In the genomic region with DNA sequence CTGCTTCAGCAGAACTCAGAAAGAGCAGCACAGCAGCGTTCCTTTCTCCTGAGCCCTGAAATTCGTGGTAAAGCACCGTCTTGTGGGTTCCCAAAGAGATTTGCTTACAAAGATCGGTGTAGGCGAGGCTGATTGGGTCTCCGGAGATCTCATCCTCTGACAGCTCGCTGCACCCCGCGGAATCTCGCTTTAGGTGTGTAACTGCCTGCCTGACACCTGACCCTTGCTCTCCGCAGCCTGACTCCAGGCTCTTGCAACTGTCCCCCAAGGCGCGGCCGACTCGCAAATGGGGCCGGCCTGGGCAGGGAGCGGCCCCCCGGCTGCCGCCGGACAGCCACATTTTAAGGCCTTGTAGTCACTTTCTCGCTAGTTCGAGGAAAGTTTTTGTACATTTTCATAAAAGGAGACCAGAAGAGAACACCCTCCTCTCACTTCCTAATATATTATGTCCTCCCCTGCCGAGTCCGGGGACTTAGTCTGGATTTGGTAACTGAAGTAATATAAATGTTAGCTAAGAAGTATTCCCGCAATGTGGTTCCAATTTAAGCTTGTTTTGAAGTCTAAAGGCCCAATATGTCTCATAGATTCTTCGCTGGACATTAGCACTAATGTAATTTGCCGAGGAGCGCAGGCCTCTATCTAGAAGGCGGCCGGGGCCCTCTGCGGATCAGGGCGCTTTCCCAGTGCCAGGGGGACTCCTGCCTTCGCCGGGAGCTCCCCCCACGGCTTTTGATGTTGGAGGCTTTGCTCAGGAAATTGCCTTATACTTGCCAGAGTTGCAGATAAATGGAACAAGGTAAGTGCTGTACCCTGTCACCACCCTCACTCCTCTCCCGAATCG, we compare ENCODE assay signal across 12 cellular contexts.
A peak's percentile ranks its signal among the peaks of the same experiment; 100 is the strongest.
DNase-seq lines count a peak whose midpoint lies in the region; ATAC-seq and TF ChIP-seq lines count a peak whose summit lies in the region.
"Had no signal": no experiment of that assay in that cellular context is flagged by ENCODE, and none has a peak within 500 bp of the region (broad histone marks: within the 10 kb centered on the region; RNA-seq: fewer than 3 reads in every experiment).

No MANE protein-coding gene starts in this region.

- H3K4me2 ChIP-seq in hepatocyte (peak overlapping the region; percentile 78), trophoblast cell (ENCODE audit: low read length) (peak overlapping the region; percentile 65)

- peak; percentile 4 for DNase-seq in AG09319 (ENCODE audit: extremely low read depth, low read depth)
- DNase-seq in hepatocyte (ENCODE audit: low spot score): peak; percentile 14
- DNase-seq in trophoblast cell: no peak
- DNase-seq in DMS114 treated with DMSO at 0.1 percent for 48 hours (lab: John Stamatoyannopoulos, UW; ENCODE audit: unreplicated experiment): no peak
- DNase-seq in NCI-H748 (lab: John Stamatoyannopoulos, UW; ENCODE audit: unreplicated experiment): no peak
- DNase-seq in activated CD4-positive, alpha-beta memory T cell treated with anti-CD3 and anti-CD28 coated beads, Interleukin-2, amount 10 ng/mL, durations not matched to agents 7 days and 5 days: no peak
- no peak for DNase-seq in NCI-H526 treated with DMSO at 0.1 percent for 48 hours (lab: John Stamatoyannopoulos, UW)
- DNase-seq: activated CD8-positive, alpha-beta memory T cell treated with anti-CD3 and anti-CD28 coated beads, Interleukin-2, amount 50 U/mL, for 4 hours; NCI-H510A; small intestine had no signal

- peak overlapping the region; percentile 47 for H3K4me3 Mint-ChIP-seq in activated T-helper 17 cell treated with anti-CD3 and anti-CD28 coated beads, Interleukin-2, amount 50 U/mL, for 72 hours
- H3K4me3 Mint-ChIP-seq in activated CD4-positive, alpha-beta memory T cell treated with anti-CD3 and anti-CD28 coated beads, Interleukin-2, amount 10 ng/mL, durations not matched to agents 7 days and 5 days: no peak overlapping the region

- no peak overlapping the region for H2AK5ac ChIP-seq in trophoblast cell (ENCODE audit: low read length)

- POLR2A ChIA-PET in activated CD4-positive, alpha-beta memory T cell treated with anti-CD3 and anti-CD28 coated beads, Interleukin-2, amount 10 ng/mL, durations not matched to agents 7 days and 5 days (lab: Charles Lee): no interaction called here

- H3K9me3 Mint-ChIP-seq in activated T-helper 17 cell treated with anti-CD3 and anti-CD28 coated beads, Interleukin-2, amount 50 U/mL, for 72 hours: no peaks in the 10 kb centered on the region
- H3K9me3 Mint-ChIP-seq in activated CD4-positive, alpha-beta memory T cell treated with anti-CD3 and anti-CD28 coated beads, Interleukin-2, amount 10 ng/mL, durations not matched to agents 7 days and 5 days: no peaks in the 10 kb centered on the region

- 34% methylated on average over 37 of the region's 37 CpGs for WGBS in hepatocyte (ENCODE audit: low lambda C conversion rate, missing lambda C conversion rate)
- no CpG with 5 or more reads among the region's 37 CpGs for WGBS in trophoblast cell (ENCODE audit: extremely low coverage, insufficient coverage, insufficient read length)

- H3K27ac ChIP-seq in hepatocyte (peak overlapping the region; percentile 31), trophoblast cell (ENCODE audit: low read depth, low read length) (no peak overlapping the region)

- no peak overlapping the region for H3K18ac ChIP-seq in trophoblast cell (ENCODE audit: low read length)

- H4K12ac ChIP-seq in trophoblast cell (ENCODE audit: low read depth, low read length): no peak overlapping the region

- no peak overlapping the region for H4K8ac ChIP-seq in trophoblast cell (ENCODE audit: low read depth, low read length)

- TF ChIP-seq CTCF in AG09319 (IDR thresholded peaks at IDR 0.05; ENCODE audit: low read depth, low read length): no peak
- TF ChIP-seq CTCF in hepatocyte (IDR thresholded peaks at IDR 0.05; ENCODE audit: poor library complexity): no peak

- H3K79me2 ChIP-seq in hepatocyte (no peaks in the 10 kb centered on the region), trophoblast cell (ENCODE audit: control insufficient read depth, insufficient read depth, low read length, poor library complexity) (no peaks in the 10 kb centered on the region)

- no peaks in the 10 kb centered on the region for H3K9me3 ChIP-seq in hepatocyte (ENCODE audit: low read depth)
- H3K9me3 ChIP-seq in trophoblast cell (ENCODE audit: insufficient read depth, low read depth, low read length): no peaks in the 10 kb centered on the region

- H3K4me1 Mint-ChIP-seq in activated T-helper 17 cell treated with anti-CD3 and anti-CD28 coated beads, Interleukin-2, amount 50 U/mL, for 72 hours: peaks cover 5% of the 10 kb centered on the region
- peaks cover 4% of the 10 kb centered on the region for H3K4me1 Mint-ChIP-seq in activated CD4-positive, alpha-beta memory T cell treated with anti-CD3 and anti-CD28 coated beads, Interleukin-2, amount 10 ng/mL, durations not matched to agents 7 days and 5 days

- no peaks in the 10 kb centered on the region for H3K79me1 ChIP-seq in trophoblast cell (ENCODE audit: low read length)

- no peak overlapping the region for H4K91ac ChIP-seq in trophoblast cell (ENCODE audit: low read depth, low read length)

- H3K36me3 ChIP-seq in hepatocyte (replicated peaks; ENCODE audit: insufficient read depth, low read depth) (no peaks in the 10 kb centered on the region), trophoblast cell (ENCODE audit: control insufficient read depth in 1 of 2, insufficient read depth in 2 of 2, low read length in 2 of 2) (no peaks in the 10 kb centered on the region)

- no peak overlapping the region for H3K4me3 ChIP-seq in hepatocyte
- H3K4me3 ChIP-seq in trophoblast cell (ENCODE audit: low read depth, low read length): no peak overlapping the region

- H3K4me1 ChIP-seq in hepatocyte (ENCODE audit: insufficient read depth) (peaks cover 21% of the 10 kb centered on the region), trophoblast cell (ENCODE audit: control insufficient read depth in 1 of 2, insufficient read depth in 2 of 2, low read length in 2 of 2) (peaks cover 7 to 9% of the 10 kb centered on the region in 2 experiments)

- H2BK5ac ChIP-seq in trophoblast cell (ENCODE audit: low read depth, low read length, poor library complexity): no peak overlapping the region

- H2AFZ ChIP-seq in hepatocyte (peak overlapping the region; percentile 59), trophoblast cell (ENCODE audit: insufficient read depth, low read length, poor library complexity) (no peak overlapping the region)

- no peak overlapping the region for H3K23ac ChIP-seq in trophoblast cell (ENCODE audit: low read length)

- no peak overlapping the region for H2BK120ac ChIP-seq in trophoblast cell (ENCODE audit: insufficient read depth, low read length, poor library complexity)

- no peaks in the 10 kb centered on the region for H4K20me1 ChIP-seq in hepatocyte (ENCODE audit: insufficient read depth, poor library complexity, severe bottlenecking)

- no peak for ATAC-seq in activated T-helper 17 cell treated with anti-CD3 and anti-CD28 coated beads, Interleukin-2, amount 50 U/mL, for 72 hours (replicated peaks)
- ATAC-seq: stimulated activated memory B cell treated with anti-CD40 and anti-IgM and Interleukin-4, amounts not matched to agents 10 μg/mL and 1 μg/mL and 100 μg/mL, for 72 hours had no signal

- no peaks in the 10 kb centered on the region for H3K36me3 Mint-ChIP-seq in activated T-helper 17 cell treated with anti-CD3 and anti-CD28 coated beads, Interleukin-2, amount 50 U/mL, for 72 hours (ENCODE audit: low read depth)
- no peaks in the 10 kb centered on the region for H3K36me3 Mint-ChIP-seq in activated CD4-positive, alpha-beta memory T cell treated with anti-CD3 and anti-CD28 coated beads, Interleukin-2, amount 10 ng/mL, durations not matched to agents 7 days and 5 days (ENCODE audit: low read depth)
- H3K36me3 Mint-ChIP-seq: stimulated activated memory B cell treated with anti-CD40 and anti-IgM and Interleukin-4, amounts not matched to agents 10 μg/mL and 1 μg/mL and 100 μg/mL, for 72 hours had no signal

- H3K9ac ChIP-seq in trophoblast cell (ENCODE audit: low read length): no peak overlapping the region

- H3K14ac ChIP-seq in trophoblast cell (ENCODE audit: low read length): no peak overlapping the region

- H3K4ac ChIP-seq in trophoblast cell (ENCODE audit: low read depth, low read length): no peak overlapping the region

- no peaks in the 10 kb centered on the region for H3K9me2 ChIP-seq in hepatocyte (replicated peaks; ENCODE audit: insufficient read depth)

- H3K27me3 ChIP-seq in hepatocyte: peaks cover 4% of the 10 kb centered on the region
- peaks cover 23% of the 10 kb centered on the region for H3K27me3 ChIP-seq in trophoblast cell (ENCODE audit: insufficient read depth, low read length)

- no peak overlapping the region for H3K27ac Mint-ChIP-seq in activated T-helper 17 cell treated with anti-CD3 and anti-CD28 coated beads, Interleukin-2, amount 50 U/mL, for 72 hours
- no peak overlapping the region for H3K27ac Mint-ChIP-seq in activated CD4-positive, alpha-beta memory T cell treated with anti-CD3 and anti-CD28 coated beads, Interleukin-2, amount 10 ng/mL, durations not matched to agents 7 days and 5 days
- H3K27ac Mint-ChIP-seq: stimulated activated memory B cell treated with anti-CD40 and anti-IgM and Interleukin-4, amounts not matched to agents 10 μg/mL and 1 μg/mL and 100 μg/mL, for 72 hours had no signal

- CTCF ChIA-PET in activated CD4-positive, alpha-beta memory T cell treated with anti-CD3 and anti-CD28 coated beads, Interleukin-2, amount 10 ng/mL, durations not matched to agents 7 days and 5 days (lab: Charles Lee): interaction anchor here (1.0 kb wide), 2 partner anchors 44 to 158 kb away, joined by 3 read pairs; no protein-coding TSS in a partner anchor

- H2BK12ac ChIP-seq in trophoblast cell (ENCODE audit: low read length): no peak overlapping the region

- H3K27me3 Mint-ChIP-seq in activated T-helper 17 cell treated with anti-CD3 and anti-CD28 coated beads, Interleukin-2, amount 50 U/mL, for 72 hours: peaks cover 62% of the 10 kb centered on the region
- H3K27me3 Mint-ChIP-seq in activated CD4-positive, alpha-beta memory T cell treated with anti-CD3 and anti-CD28 coated beads, Interleukin-2, amount 10 ng/mL, durations not matched to agents 7 days and 5 days: peaks cover 65% of the 10 kb centered on the region

Comparison
In these comparisons a context has a peak if more than half of its experiments do, and no peak if none do; other contexts are left out.
1. DNase-seq: peak in AG09319 (single experiment) and hepatocyte (single experiment); none in trophoblast cell (0 of 2), DMS114 treated with DMSO at 0.1 percent for 48 hours (single experiment), NCI-H748 (single experiment), activated CD4-positive, alpha-beta memory T cell treated with anti-CD3 and anti-CD28 coated beads, Interleukin-2, amount 10 ng/mL, durations not matched to agents 7 days and 5 days (single experiment) and NCI-H526 treated with DMSO at 0.1 percent for 48 hours (single experiment).